8 cellular contexts compared by ENCODE assay signal in genomic region chr1:23619299-23620188, GRCh38.
DNase-seq lines count a peak whose midpoint lies in the region; ATAC-seq, FAIRE-seq and TF ChIP-seq lines count a peak whose summit lies in the region.

No MANE protein-coding gene starts in this region.

- H3K4me3 Mint-ChIP-seq in activated naive CD8-positive, alpha-beta T cell: peak overlapping the region; percentile 75

- no peak for TF ChIP-seq CTCF in RWPE2 (IDR thresholded peaks at IDR 0.05; ENCODE audit: poor library complexity, severe bottlenecking)
- TF ChIP-seq CTCF in kidney (IDR thresholded peaks at IDR 0.05; ENCODE audit: borderline replicate concordance, extremely low read depth, insufficient read depth): no peak

- H3K36me3 ChIP-seq in RWPE2 (ENCODE audit: low read depth) (no peaks in the 10 kb centered on the region), kidney (ENCODE audit: control insufficient read depth in 1 of 2, insufficient read depth in 2 of 2, low read length in 2 of 2) (no peaks in the 10 kb centered on the region)

- H3K9ac ChIP-seq in kidney (ENCODE audit: low read length in 2 of 2): peak overlapping the region in 1 of 2 donors; percentile 22

- H3K4me1 Mint-ChIP-seq in activated naive CD8-positive, alpha-beta T cell (ENCODE audit: low read depth): peaks cover 94% of the 10 kb centered on the region

- H3K4me3 ChIP-seq in RWPE2 (ENCODE audit: severe bottlenecking) (peak overlapping the region; percentile 26), kidney (ENCODE audit: low read length in 2 of 2) (peak overlapping the region; percentile 46 to 54)

- peaks cover 5% of the 10 kb centered on the region for H3K36me3 Mint-ChIP-seq in activated naive CD8-positive, alpha-beta T cell

- intact Hi-C loops in kidney (cut with DNase I): no loop called here

- H3K4me1 ChIP-seq in RWPE2 (ENCODE audit: insufficient read depth, poor library complexity, severe bottlenecking): no peaks in the 10 kb centered on the region
- H3K4me1 ChIP-seq in kidney (ENCODE audit: control insufficient read depth in 1 of 2, insufficient read depth in 1 of 2, low read depth in 1 of 2, low read length in 2 of 2): peaks cover 0 to 8% of the 10 kb centered on the region in 2 donors

- H3K27ac ChIP-seq in RWPE2 (ENCODE audit: poor library complexity, severe bottlenecking): no peak overlapping the region
- H3K27ac ChIP-seq in kidney (ENCODE audit: low read depth in 2 of 2, low read length in 2 of 2): peak overlapping the region in 1 of 2 donors; percentile 26

- H3K9me3 ChIP-seq in RWPE2 (ENCODE audit: severe bottlenecking): no peaks in the 10 kb centered on the region
- no peaks in the 10 kb centered on the region for H3K9me3 ChIP-seq in kidney (ENCODE audit: control insufficient read depth in 1 of 2, low read length in 2 of 2)

- DNase-seq in HPDE6-E6E7 (ENCODE audit: extremely low spot score) (peak; percentile 76), RWPE2 (ENCODE audit: low spot score) (no peak), kidney (peak; percentile 89), ecto neural progenitor cell (ENCODE audit: low spot score) (no peak), midbrain (lab: John Stamatoyannopoulos, UW) (no peak)
- DNase-seq in stimulated activated CD4-positive, alpha-beta T cell treated with anti-CD3 and anti-CD28 coated beads, TNF-alpha, amount 100 ng/mL, for 24 hours (ENCODE audit: low read depth in 3 of 3): peak; percentile 51 to 75 (median 57)

- no peaks in the 10 kb centered on the region for H3K9me3 Mint-ChIP-seq in activated naive CD8-positive, alpha-beta T cell (ENCODE audit: low read depth)

- ATAC-seq in RWPE2 (ENCODE audit: low read depth): peak; percentile 88

- no peak for FAIRE-seq in kidney (lab: Jason Lieb, UNC)

- peak; percentile 25 for TF ChIP-seq POLR2A in GM19099 (IDR thresholded peaks at IDR 0.05; ENCODE audit: extremely low read depth, insufficient read length, low read depth)

- peak overlapping the region; percentile 95 for H3K27ac Mint-ChIP-seq in activated naive CD8-positive, alpha-beta T cell

- H3K27me3 ChIP-seq in RWPE2 (ENCODE audit: insufficient read depth, poor library complexity, severe bottlenecking): no peaks in the 10 kb centered on the region

- H3K27me3 Mint-ChIP-seq in activated naive CD8-positive, alpha-beta T cell: no peaks in the 10 kb centered on the region

Comparison
In these comparisons a context has a peak if more than half of its experiments do, and no peak if none do; other contexts are left out.
1. DNase-seq: peak in HPDE6-E6E7 (single experiment), kidney (single experiment) and stimulated activated CD4-positive, alpha-beta T cell treated with anti-CD3 and anti-CD28 coated beads, TNF-alpha, amount 100 ng/mL, for 24 hours (3 of 3); none in RWPE2 (single experiment), ecto neural progenitor cell (single experiment) and midbrain (single experiment).